In the genomic region with DNA sequence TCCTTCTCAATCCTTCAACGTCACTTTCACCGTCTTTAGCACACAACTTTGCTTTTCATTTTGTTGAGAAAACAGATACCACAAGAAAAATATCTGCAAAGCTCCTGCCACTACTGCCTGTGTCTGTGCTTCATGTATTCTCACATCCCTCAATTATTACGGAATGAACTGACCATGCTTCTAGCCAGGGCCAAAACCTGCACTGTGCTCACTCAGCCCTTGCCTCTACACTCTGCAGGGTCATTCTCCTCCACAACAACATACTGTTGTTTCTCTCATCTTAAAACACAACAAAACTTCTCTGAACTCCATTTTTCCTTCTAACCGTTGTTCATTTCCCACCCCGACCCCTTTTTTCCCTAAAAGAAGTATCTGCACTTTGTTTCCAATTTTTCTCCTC, we compare ENCODE assay signal across 22 cellular contexts. TPM values are rescaled to one million over a fixed set of nuclear protein-coding genes. Genes with fewer than 3 reads are reported as not detected.
DNase-seq lines count a peak whose midpoint lies in the region; ATAC-seq, FAIRE-seq and TF ChIP-seq lines count a peak whose summit lies in the region.
"Had no signal": no experiment of that assay in that cellular context is flagged by ENCODE, and none has a peak within 500 bp of the region (broad histone marks: within the 10 kb centered on the region; RNA-seq: fewer than 3 reads in every experiment).

No MANE protein-coding gene starts in this region.

- BruUV-seq in mammary epithelial cell (replicated peaks; lab: Mats Ljungman, UMichigan), result no TSS peak

- H2AFZ ChIP-seq in mammary epithelial cell (ENCODE audit: low read depth, low read length), result no peak overlapping the region

- peaks cover 7% of the 10 kb centered on the region for H3K9me3 Mint-ChIP-seq in activated naive CD4-positive, alpha-beta T cell treated with anti-CD3 and anti-CD28 coated beads, Interleukin-2, amount 10 ng/mL, durations not matched to agents 7 days and 5 days

- peak; percentile 16 for FAIRE-seq in HTR-8/SVneo (lab: Jason Lieb, UNC)

- H3K4me1 ChIP-seq in mammary epithelial cell (ENCODE audit: insufficient read depth, low read length), result peaks cover 8% of the 10 kb centered on the region
- peaks cover 49 to 52% of the 10 kb centered on the region in 2 donors for H3K4me1 ChIP-seq in gastrocnemius medialis

- 64% methylated on average over 5 of the region's 5 CpGs for WGBS in mammary epithelial cell (ENCODE audit: low coverage, missing lambda C conversion rate)

- H3K4me1 Mint-ChIP-seq in activated naive CD4-positive, alpha-beta T cell treated with anti-CD3 and anti-CD28 coated beads, Interleukin-2, amount 10 ng/mL, durations not matched to agents 7 days and 5 days, result no peaks in the 10 kb centered on the region
- H3K4me1 Mint-ChIP-seq: natural killer cell had no signal

- no peak overlapping the region for H3K4me3 Mint-ChIP-seq in activated naive CD4-positive, alpha-beta T cell treated with anti-CD3 and anti-CD28 coated beads, Interleukin-2, amount 10 ng/mL, durations not matched to agents 7 days and 5 days
- H3K4me3 Mint-ChIP-seq: B cell; natural killer cell; stimulated activated naive CD8-positive, alpha-beta T cell treated with anti-CD3 and anti-CD28 coated beads, Interleukin-15, Interleukin-2, amounts not matched to agents 100 ng/mL and 50 ng/mL, for 24 hours had no signal

- no peaks in the 10 kb centered on the region for H3K27me3 Mint-ChIP-seq in activated naive CD4-positive, alpha-beta T cell treated with anti-CD3 and anti-CD28 coated beads, Interleukin-2, amount 10 ng/mL, durations not matched to agents 7 days and 5 days
- H3K27me3 Mint-ChIP-seq: B cell had no signal

- H3K27ac ChIP-seq in mammary epithelial cell (ENCODE audit: insufficient read depth, low read depth, low read length), result no peak overlapping the region
- H3K27ac ChIP-seq in gastrocnemius medialis, result peak overlapping the region in 3 of 4 donors; percentile 6 to 33 (median 11)
- no peak overlapping the region for H3K27ac ChIP-seq in RWPE1
- H3K27ac ChIP-seq: coronary artery, foreskin keratinocyte, lower lobe of right lung, vagina had no signal

- peaks cover 85% of the 10 kb centered on the region for H3K79me2 ChIP-seq in mammary epithelial cell (ENCODE audit: insufficient read depth, low read length)

- H4K20me1 ChIP-seq in mammary epithelial cell (ENCODE audit: insufficient read depth, low read length), result no peaks in the 10 kb centered on the region

- H3K27ac Mint-ChIP-seq in activated naive CD4-positive, alpha-beta T cell treated with anti-CD3 and anti-CD28 coated beads, Interleukin-2, amount 10 ng/mL, durations not matched to agents 7 days and 5 days, result no peak overlapping the region
- H3K27ac Mint-ChIP-seq: B cell; natural killer cell; stimulated activated naive CD8-positive, alpha-beta T cell treated with anti-CD3 and anti-CD28 coated beads, Interleukin-15, Interleukin-2, amounts not matched to agents 100 ng/mL and 50 ng/mL, for 24 hours had no signal

- H3K4me2 ChIP-seq in mammary epithelial cell (ENCODE audit: insufficient read depth, low read depth, low read length), result peak overlapping the region; percentile 26

- H3K27me3 ChIP-seq in mammary epithelial cell (ENCODE audit: insufficient read depth, low read length) (no peaks in the 10 kb centered on the region), gastrocnemius medialis (no peaks in the 10 kb centered on the region)
- H3K27me3 ChIP-seq: foreskin keratinocyte, vagina had no signal

- CTCF ChIA-PET in mammary epithelial cell (lab: Charles Lee; ENCODE audit: low non-redundant PET) (no interaction called here), RWPE1 (lab: Yijun Ruan, JAX) (interaction anchor here (0.5 kb wide), 1 partner anchor 15 kb away, joined by 3 read pairs; no protein-coding TSS in a partner anchor)
- CTCF ChIA-PET in activated naive CD4-positive, alpha-beta T cell treated with anti-CD3 and anti-CD28 coated beads, Interleukin-2, amount 10 ng/mL, durations not matched to agents 7 days and 5 days (lab: Charles Lee), result no interaction called here

- POLR2A ChIA-PET in RWPE1 (lab: Yijun Ruan, JAX; ENCODE audit: low non-redundant PET), result no interaction called here

- H3K4me3 ChIP-seq in mammary epithelial cell (replicated peaks in 1 of 3; ENCODE audit: insufficient read depth in 1 of 3, low read depth in 2 of 3, low read length in 3 of 3), result no peak overlapping the region
- H3K4me3 ChIP-seq in gastrocnemius medialis, result no peak overlapping the region
- H3K4me3 ChIP-seq: coronary artery, lower lobe of right lung, vagina had no signal

- H3K9me3 ChIP-seq in mammary epithelial cell (replicated peaks; ENCODE audit: insufficient read depth, low read length) (no peaks in the 10 kb centered on the region), gastrocnemius medialis (no peaks in the 10 kb centered on the region)
- H3K9me3 ChIP-seq: lower lobe of right lung, vagina had no signal

- H3K36me3 Mint-ChIP-seq in activated naive CD4-positive, alpha-beta T cell treated with anti-CD3 and anti-CD28 coated beads, Interleukin-2, amount 10 ng/mL, durations not matched to agents 7 days and 5 days, result peaks cover 3% of the 10 kb centered on the region
- H3K36me3 Mint-ChIP-seq: natural killer cell had no signal

- no peak for TF ChIP-seq CTCF in mammary epithelial cell (conservative IDR thresholded peaks at IDR 0.05 in 1 of 2, IDR thresholded peaks at IDR 0.05 in 1 of 2; ENCODE audit: extremely low read depth in 1 of 2, insufficient read depth in 1 of 2, low read depth in 1 of 2, low read length in 2 of 2)
- no peak for TF ChIP-seq CTCF in gastrocnemius medialis (IDR thresholded peaks at IDR 0.05 in 4 of 5, conservative IDR thresholded peaks at IDR 0.05 in 1 of 5)
- no peak for TF ChIP-seq CTCF in RWPE1 (conservative IDR thresholded peaks at IDR 0.05; ENCODE audit: low read depth)

- DNase-seq in HTR-8/SVneo (ENCODE audit: insufficient read length, low spot score), result no peak
- DNase-seq in mammary epithelial cell, result no peak
- DNase-seq in kidney tubule cell (ENCODE audit: low spot score), result peak; percentile 23
- no peak for DNase-seq in gastrocnemius medialis
- no peak for DNase-seq in RWPE1 (ENCODE audit: low spot score)
- DNase-seq in activated naive CD4-positive, alpha-beta T cell treated with anti-CD3 and anti-CD28 coated beads, Interleukin-2, amount 10 ng/mL, durations not matched to agents 7 days and 5 days, result no peak
- DNase-seq: activated CD4-positive, alpha-beta T cell treated with anti-CD3 and anti-CD28 coated beads, Interleukin-2, amount 50 U/mL, for 4 hours; activated naive CD4-positive, alpha-beta T cell treated with Interleukin-2 at 50 U/mL for 16 hours; anterior cingulate cortex; foreskin keratinocyte; lower lobe of right lung; natural killer cell; NCI-H1092 treated with DMSO at 0.1 percent for 48 hours; NCI-H2081 treated with DMSO at 0.1 percent for 48 hours; NCI-H524; SHP77 treated with DMSO at 0.1 percent for 48 hours had no signal

- H3K36me3 ChIP-seq in mammary epithelial cell (ENCODE audit: insufficient read depth, low read length) (no peaks in the 10 kb centered on the region), gastrocnemius medialis (no peaks in the 10 kb centered on the region)
- H3K36me3 ChIP-seq: lower lobe of right lung, vagina had no signal

- in situ Hi-C loops in mammary epithelial cell (cut with MboI; ENCODE audit: low sequenced_read_pairs in 2 of 2) (no loop called here), gastrocnemius medialis (cut with MboI; ENCODE audit: low sequenced_read_pairs in 4 of 4) (no loop called here)

- dilution Hi-C loops in mammary epithelial cell (cut with HindIII; ENCODE audit: low sequenced_read_pairs), result no loop called here

- intact Hi-C loops in mammary epithelial cell (cut with micrococcal nuclease), result no loop called here
- intact Hi-C loops in gastrocnemius medialis (cut with DNase I; ENCODE audit: low total_unique reads), result no loop called here

- TF ChIP-seq POLR2A in gastrocnemius medialis (IDR thresholded peaks at IDR 0.05), result no peak

- no peak overlapping the region for H3K9ac ChIP-seq in mammary epithelial cell (ENCODE audit: insufficient read depth, low read length)

- ATAC-seq in gastrocnemius medialis (no peak), GM19324 (IDR thresholded peaks at IDR 0.05; ENCODE audit: low FRiP score, unreplicated experiment) (no peak)
- ATAC-seq: foreskin keratinocyte, HCT116, natural killer cell had no signal

RNA-seq across cellular contexts. Expression of a gene that starts 29.5 kb away (rescaled TPM):
- total RNA-seq in mammary epithelial cell (10 to 100 TPM; 29.8 to 58.0 TPM), gastrocnemius medialis (10 to 100 TPM; 16.4 to 22.7 (median 18.0) TPM)
- polyA plus RNA-seq in mammary epithelial cell, result 19.1 TPM
- polyA minus RNA-seq in mammary epithelial cell, result 16.7 TPM

Comparison
In these comparisons a context has a peak if more than half of its experiments do, and no peak if none do; other contexts are left out.
1. H3K27ac ChIP-seq: peak in gastrocnemius medialis (3 of 4); none in mammary epithelial cell (single experiment) and RWPE1 (single experiment).